ENCODE assay signal across 11 cellular contexts in the genomic region with DNA sequence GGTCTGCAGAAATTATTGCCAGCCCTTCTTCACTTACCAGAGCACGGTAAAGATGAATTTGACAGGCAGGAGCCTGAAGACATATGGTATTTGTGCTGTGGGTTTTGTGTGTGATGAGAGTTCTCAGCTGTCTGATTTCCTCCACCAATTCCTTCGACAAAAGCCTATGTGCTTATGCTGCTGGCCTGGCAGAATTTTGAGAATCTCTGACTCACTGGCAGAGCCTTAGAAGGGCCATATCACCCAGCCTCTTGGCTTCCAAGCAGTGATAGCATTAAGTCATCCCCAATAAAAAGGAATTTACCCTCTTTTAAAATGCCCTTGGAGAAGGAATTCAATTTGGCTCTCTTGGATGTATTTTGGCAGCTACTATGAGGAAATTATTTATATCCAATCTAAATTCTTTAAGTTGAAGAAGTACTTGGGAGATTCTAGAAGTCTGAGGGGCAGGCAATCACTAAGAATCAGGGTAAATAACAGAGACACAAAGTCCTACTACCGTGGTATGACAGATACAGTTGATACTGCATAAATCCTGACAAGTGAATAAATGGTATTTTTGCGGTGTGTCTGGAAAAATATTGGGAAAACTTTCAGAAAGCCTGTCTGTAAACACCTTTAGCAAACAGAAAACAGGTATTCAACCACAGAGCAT.
DNase-seq lines count a peak whose midpoint lies in the region; FAIRE-seq and TF ChIP-seq lines count a peak whose summit lies in the region.
"Had no signal": no experiment of that assay in that cellular context is flagged by ENCODE, and none has a peak within 500 bp of the region (broad histone marks: within the 10 kb centered on the region; RNA-seq: fewer than 3 reads in every experiment).

No MANE protein-coding gene starts in this region.

- H3K27me3 ChIP-seq in HAP-1 (ENCODE audit: low read depth): no peaks in the 10 kb centered on the region

- peak; percentile 90 for DNase-seq in EH (ENCODE audit: low read depth)
- DNase-seq in NCI-H1694 treated with DMSO at 0.1 percent for 48 hours (lab: John Stamatoyannopoulos, UW): peak; percentile 39
- peak; percentile 20 for DNase-seq in choroid plexus epithelial cell (ENCODE audit: low read depth)
- DNase-seq in non-pigmented ciliary epithelial cell (ENCODE audit: low read depth): peak; percentile 14
- DNase-seq in GM19239 (ENCODE audit: insufficient read length, low spot score): no peak
- DNase-seq in midbrain (lab: John Stamatoyannopoulos, UW): no peak
- no peak for DNase-seq in HAP-1 (ENCODE audit: low spot score in 2 of 2)
- DNase-seq in NCI-H146 treated with DMSO at 0.1 percent for 48 hours (lab: John Stamatoyannopoulos, UW; ENCODE audit: unreplicated experiment): no peak
- DNase-seq: activated CD8-positive, alpha-beta memory T cell treated with anti-CD3 and anti-CD28 coated beads for 24 hours; effector memory CD8-positive, alpha-beta T cell; T1000 had no signal

- no peak overlapping the region for H3K4me3 ChIP-seq in choroid plexus epithelial cell (ENCODE audit: low read depth, low read length)
- no peak overlapping the region for H3K4me3 ChIP-seq in HAP-1

- H3K36me3 ChIP-seq in HAP-1 (replicated peaks): no peaks in the 10 kb centered on the region

- TF ChIP-seq CTCF in choroid plexus epithelial cell (conservative IDR thresholded peaks at IDR 0.05; ENCODE audit: low read depth, low read length): no peak

- peaks cover 7% of the 10 kb centered on the region for H3K4me1 ChIP-seq in HAP-1

- no peak for FAIRE-seq in GM19239 (lab: Jason Lieb, UNC)

- H3K9me3 ChIP-seq in HAP-1: no peaks in the 10 kb centered on the region

- in situ Hi-C loops in HAP-1 (cut with MboI; ENCODE audit: low sequenced_read_pairs): loop anchor here (25.0 kb wide), 2 partner anchors 387 to 512 kb away; no protein-coding TSS in a partner anchor

Comparison
In these comparisons a context has a peak if more than half of its experiments do, and no peak if none do; other contexts are left out.
1. DNase-seq: peak in EH (single experiment), NCI-H1694 treated with DMSO at 0.1 percent for 48 hours (single experiment), choroid plexus epithelial cell (single experiment) and non-pigmented ciliary epithelial cell (single experiment); none in GM19239 (single experiment), midbrain (single experiment), HAP-1 (0 of 2) and NCI-H146 treated with DMSO at 0.1 percent for 48 hours (single experiment).